Comparison of ENCODE assay signal across 17 cellular contexts in genomic region chr6:111898452-111898851, GRCh38. TPM values are rescaled to one million over a fixed set of nuclear protein-coding genes. Genes with fewer than 3 reads are reported as not detected.
DNase-seq lines count a peak whose midpoint lies in the region; ATAC-seq and TF ChIP-seq lines count a peak whose summit lies in the region.
"Had no signal": no experiment of that assay in that cellular context is flagged by ENCODE, and none has a peak within 500 bp of the region (broad histone marks: within the 10 kb centered on the region; RNA-seq: fewer than 3 reads in every experiment).

No MANE protein-coding gene starts in this region.

- no peak for TF ChIP-seq CTCF in fibroblast of villous mesenchyme (IDR thresholded peaks at IDR 0.05; ENCODE audit: insufficient read depth, low read depth, low read length)

- H3K4me3 ChIP-seq in fibroblast of villous mesenchyme (ENCODE audit: low read depth, low read length), result no peak overlapping the region
- H3K4me3 ChIP-seq: HAP-1 had no signal

- in situ Hi-C loops in G401 (cut with HindIII; ENCODE audit: low sequenced_read_pairs), result no loop called here

- POLR2A ChIA-PET in HEK293T (lab: Yijun Ruan, JAX), result interaction anchor here (1.2 kb wide), 1 partner anchor 25 kb away, joined by 4 read pairs; the partner anchor contains the start of gene FYN

- CTCF ChIA-PET in HEK293T (lab: Yijun Ruan, JAX), result interaction anchor here (1.4 kb wide), 1 partner anchor 28 kb away, joined by 4 read pairs; no protein-coding TSS in a partner anchor

- ATAC-seq in GM21786 (IDR thresholded peaks at IDR 0.05; ENCODE audit: unreplicated experiment), result no peak
- ATAC-seq: CD8-positive, alpha-beta T cell had no signal

- DNase-seq in D341Med (ENCODE audit: low spot score) (peak; percentile 73), HEK293T (ENCODE audit: extremely low spot score) (no peak), NCI-H82 treated with DMSO at 0.1 percent for 48 hours (lab: John Stamatoyannopoulos, UW; ENCODE audit: unreplicated experiment) (peak; percentile 92), fibroblast of villous mesenchyme (ENCODE audit: low read depth) (peak; percentile 91), G401 (ENCODE audit: low spot score) (no peak), hippocampal formation (lab: John Stamatoyannopoulos, UW) (no peak)
- DNase-seq: AML-193; C1 segment of cervical spinal cord; CD8-positive, alpha-beta T cell; EL; NCI-H1694; NCI-H2081 treated with DMSO at 0.1 percent for 48 hours; NCI-H446 treated with DMSO at 0.1 percent for 48 hours; NK-92 treated with Interleukin-12 subunit alpha and Interleukin-12 subunit beta, amount 100 ng/mL, for 24 hours; T-helper 1 cell had no signal

TF ChIP-seq in HEK293T, 16 proteins besides CTCF, POLR2A, EP300 and RAD21:
- TF ChIP-seq L3MBTL2 (conservative IDR thresholded peaks at IDR 0.05) (peak; percentile 80), PKNOX1 (IDR thresholded peaks at IDR 0.05) (no peak)
TF ChIP-seq in HEK293T: peak in this region for 1.

RNA-seq across cellular contexts. Expression of gene FYN, which starts 25.2 kb away (rescaled TPM):
- total RNA-seq in fibroblast of villous mesenchyme, result 26.8 and 35.1 TPM in 2 replicates
- not detected in 2 replicates for total RNA-seq in G401 (2014; rRNA removed; shearing (Covaris generic))

Comparison
In these comparisons a context has a peak if more than half of its experiments do, and no peak if none do; other contexts are left out.
1. DNase-seq: peak in D341Med (single experiment), NCI-H82 treated with DMSO at 0.1 percent for 48 hours (single experiment) and fibroblast of villous mesenchyme (single experiment); none in HEK293T (single experiment), G401 (single experiment) and hippocampal formation (0 of 2).
2. RNA of gene FYN, which starts 25.2 kb away (total RNA-seq): 26.8 to 35.1 TPM in fibroblast of villous mesenchyme; not detected in G401; every median in the first group is over 10 times any median in the second.